ENCODE assay signal across 18 cellular contexts in genomic region chr6:41909727-41910126, GRCh38. TPM values are rescaled to one million over a fixed set of nuclear protein-coding genes. Genes with fewer than 3 reads are reported as not detected.
DNase-seq lines count a peak whose midpoint lies in the region; ATAC-seq and TF ChIP-seq lines count a peak whose summit lies in the region.
"Had no signal": no experiment of that assay in that cellular context is flagged by ENCODE, and none has a peak within 500 bp of the region (broad histone marks: within the 10 kb centered on the region; RNA-seq: fewer than 3 reads in every experiment).

No MANE protein-coding gene starts in this region.

- H3K27ac Mint-ChIP-seq in activated CD4-positive, alpha-beta T cell treated with anti-CD3 and anti-CD28 coated beads, Interleukin-2, amount 10 ng/mL, durations not matched to agents 24 days and 14 days: peak overlapping the region; percentile 21
- H3K27ac Mint-ChIP-seq in activated CD4-positive, alpha-beta T cell treated with anti-CD3 and anti-CD28 coated beads for 36 hours: no peak overlapping the region
- peak overlapping the region; percentile 46 for H3K27ac Mint-ChIP-seq in activated naive CD8-positive, alpha-beta T cell
- H3K27ac Mint-ChIP-seq in activated naive CD8-positive, alpha-beta T cell treated with anti-CD3 and anti-CD28 coated beads for 36 hours: no peak overlapping the region
- H3K27ac Mint-ChIP-seq in effector memory CD8-positive, alpha-beta T cell: peak overlapping the region; percentile 49 to 57
- peak overlapping the region; percentile 36 for H3K27ac Mint-ChIP-seq in neural crest cell (ENCODE audit: unreplicated experiment)
- H3K27ac Mint-ChIP-seq: B cell; CD4-positive, alpha-beta T cell; HFFc6 had no signal

- ATAC-seq in activated CD4-positive, alpha-beta T cell treated with anti-CD3 and anti-CD28 coated beads for 36 hours: no peak
- no peak for ATAC-seq in effector memory CD8-positive, alpha-beta T cell (replicated peaks)
- no peak for ATAC-seq in HG02870 (IDR thresholded peaks at IDR 0.05; ENCODE audit: unreplicated experiment)
- no peak for ATAC-seq in GM19328 (IDR thresholded peaks at IDR 0.05; ENCODE audit: unreplicated experiment)
- ATAC-seq: GM12878 had no signal

- POLR2A ChIA-PET in activated CD4-positive, alpha-beta T cell treated with anti-CD3 and anti-CD28 coated beads for 36 hours (lab: Charles Lee): no interaction called here

- peaks cover 22% of the 10 kb centered on the region for H3K4me1 Mint-ChIP-seq in activated CD4-positive, alpha-beta T cell treated with anti-CD3 and anti-CD28 coated beads, Interleukin-2, amount 10 ng/mL, durations not matched to agents 24 days and 14 days
- peaks cover 7% of the 10 kb centered on the region for H3K4me1 Mint-ChIP-seq in activated CD4-positive, alpha-beta T cell treated with anti-CD3 and anti-CD28 coated beads for 36 hours
- H3K4me1 Mint-ChIP-seq in activated naive CD8-positive, alpha-beta T cell (ENCODE audit: low read depth): peaks cover 11% of the 10 kb centered on the region
- H3K4me1 Mint-ChIP-seq in activated naive CD8-positive, alpha-beta T cell treated with anti-CD3 and anti-CD28 coated beads for 36 hours: peaks cover 7% of the 10 kb centered on the region
- H3K4me1 Mint-ChIP-seq in effector memory CD8-positive, alpha-beta T cell (ENCODE audit: low read depth in 2 of 2): peaks cover 0 to 21% of the 10 kb centered on the region in 2 donors
- no peaks in the 10 kb centered on the region for H3K4me1 Mint-ChIP-seq in neural crest cell

- peaks cover 46% of the 10 kb centered on the region for H3K36me3 Mint-ChIP-seq in activated CD4-positive, alpha-beta T cell treated with anti-CD3 and anti-CD28 coated beads, Interleukin-2, amount 10 ng/mL, durations not matched to agents 24 days and 14 days (ENCODE audit: low read depth)
- H3K36me3 Mint-ChIP-seq in activated CD4-positive, alpha-beta T cell treated with anti-CD3 and anti-CD28 coated beads for 36 hours (ENCODE audit: low read depth): peaks cover 17% of the 10 kb centered on the region
- peaks cover 11% of the 10 kb centered on the region for H3K36me3 Mint-ChIP-seq in activated naive CD8-positive, alpha-beta T cell
- H3K36me3 Mint-ChIP-seq in activated naive CD8-positive, alpha-beta T cell treated with anti-CD3 and anti-CD28 coated beads for 36 hours: peaks cover 4% of the 10 kb centered on the region
- peaks cover 23% of the 10 kb centered on the region for H3K36me3 Mint-ChIP-seq in effector memory CD8-positive, alpha-beta T cell (ENCODE audit: insufficient read depth)
- no peaks in the 10 kb centered on the region for H3K36me3 Mint-ChIP-seq in neural crest cell (ENCODE audit: low read depth)

- intact Hi-C loops in activated CD4-positive, alpha-beta T cell treated with anti-CD3 and anti-CD28 coated beads, Interleukin-2, amount 10 ng/mL, durations not matched to agents 24 days and 14 days (cut with micrococcal nuclease): no loop called here
- intact Hi-C loops in activated CD4-positive, alpha-beta T cell treated with anti-CD3 and anti-CD28 coated beads for 36 hours (cut with DNase I, micrococcal nuclease): no loop called here

- no peak for DNase-seq in activated CD4-positive, alpha-beta T cell treated with anti-CD3 and anti-CD28 coated beads, Interleukin-2, amount 10 ng/mL, durations not matched to agents 24 days and 14 days
- no peak for DNase-seq in activated CD4-positive, alpha-beta T cell treated with anti-CD3 and anti-CD28 coated beads for 36 hours
- DNase-seq in activated naive CD8-positive, alpha-beta T cell treated with anti-CD3 and anti-CD28 coated beads for 36 hours: no peak
- DNase-seq in effector memory CD8-positive, alpha-beta T cell: no peak
- no peak for DNase-seq in neural crest cell (ENCODE audit: low read depth, low spot score)
- DNase-seq: CD4-positive, alpha-beta T cell; CD8-positive, alpha-beta memory T cell; DMS 273 treated with DMSO at 0.1 percent for 48 hours; DMS79; EL; GDM1; GOT3; HFFc6 had no signal

- TF ChIP-seq CTCF in neural crest cell (conservative IDR thresholded peaks at IDR 0.05): no peak

- CTCF ChIA-PET in activated CD4-positive, alpha-beta T cell treated with anti-CD3 and anti-CD28 coated beads for 36 hours (lab: Charles Lee): interaction anchor here (0.8 to 1.6 kb wide), 3 partner anchors 8 to 134 kb away, joined by 3 to 5 read pairs (median 4); no protein-coding TSS in a partner anchor

- H3K27me3 Mint-ChIP-seq in activated CD4-positive, alpha-beta T cell treated with anti-CD3 and anti-CD28 coated beads, Interleukin-2, amount 10 ng/mL, durations not matched to agents 24 days and 14 days: no peaks in the 10 kb centered on the region
- H3K27me3 Mint-ChIP-seq in activated CD4-positive, alpha-beta T cell treated with anti-CD3 and anti-CD28 coated beads for 36 hours: no peaks in the 10 kb centered on the region
- no peaks in the 10 kb centered on the region for H3K27me3 Mint-ChIP-seq in activated naive CD8-positive, alpha-beta T cell
- no peaks in the 10 kb centered on the region for H3K27me3 Mint-ChIP-seq in activated naive CD8-positive, alpha-beta T cell treated with anti-CD3 and anti-CD28 coated beads for 36 hours
- H3K27me3 Mint-ChIP-seq in effector memory CD8-positive, alpha-beta T cell: no peaks in the 10 kb centered on the region
- H3K27me3 Mint-ChIP-seq in neural crest cell (ENCODE audit: low read depth): no peaks in the 10 kb centered on the region
- H3K27me3 Mint-ChIP-seq: B cell; CD4-positive, alpha-beta T cell; CD8-positive, alpha-beta memory T cell had no signal

- no peak overlapping the region for H3K4me3 Mint-ChIP-seq in activated CD4-positive, alpha-beta T cell treated with anti-CD3 and anti-CD28 coated beads, Interleukin-2, amount 10 ng/mL, durations not matched to agents 24 days and 14 days
- H3K4me3 Mint-ChIP-seq in activated CD4-positive, alpha-beta T cell treated with anti-CD3 and anti-CD28 coated beads for 36 hours: no peak overlapping the region
- H3K4me3 Mint-ChIP-seq in activated naive CD8-positive, alpha-beta T cell: no peak overlapping the region
- H3K4me3 Mint-ChIP-seq in activated naive CD8-positive, alpha-beta T cell treated with anti-CD3 and anti-CD28 coated beads for 36 hours: no peak overlapping the region
- peak overlapping the region; percentile 8 to 38 for H3K4me3 Mint-ChIP-seq in effector memory CD8-positive, alpha-beta T cell
- H3K4me3 Mint-ChIP-seq in neural crest cell: no peak overlapping the region
- H3K4me3 Mint-ChIP-seq: B cell; CD4-positive, alpha-beta T cell; HFFc6 had no signal

- no peaks in the 10 kb centered on the region for H3K9me3 Mint-ChIP-seq in activated CD4-positive, alpha-beta T cell treated with anti-CD3 and anti-CD28 coated beads, Interleukin-2, amount 10 ng/mL, durations not matched to agents 24 days and 14 days
- no peaks in the 10 kb centered on the region for H3K9me3 Mint-ChIP-seq in activated CD4-positive, alpha-beta T cell treated with anti-CD3 and anti-CD28 coated beads for 36 hours (ENCODE audit: low read depth)
- no peaks in the 10 kb centered on the region for H3K9me3 Mint-ChIP-seq in activated naive CD8-positive, alpha-beta T cell (ENCODE audit: low read depth)
- H3K9me3 Mint-ChIP-seq in activated naive CD8-positive, alpha-beta T cell treated with anti-CD3 and anti-CD28 coated beads for 36 hours: no peaks in the 10 kb centered on the region
- H3K9me3 Mint-ChIP-seq in effector memory CD8-positive, alpha-beta T cell: no peaks in the 10 kb centered on the region
- no peaks in the 10 kb centered on the region for H3K9me3 Mint-ChIP-seq in neural crest cell
- H3K9me3 Mint-ChIP-seq: CD4-positive, alpha-beta T cell; CD8-positive, alpha-beta memory T cell; HFFc6 had no signal

RNA-seq across cellular contexts. Expression of gene MED20, which starts 11.2 kb away (rescaled TPM):
- total RNA-seq in activated CD4-positive, alpha-beta T cell treated with anti-CD3 and anti-CD28 coated beads, Interleukin-2, amount 10 ng/mL, durations not matched to agents 24 days and 14 days: 21.9 and 22.8 TPM in 2 replicates
- total RNA-seq in activated CD4-positive, alpha-beta T cell treated with anti-CD3 and anti-CD28 coated beads for 36 hours: 10 to 100 TPM; 19.4 to 21.6 TPM
- total RNA-seq in activated naive CD8-positive, alpha-beta T cell treated with anti-CD3 and anti-CD28 coated beads for 36 hours: 10 to 100 TPM; 19.8 to 22.3 TPM
- 34.8 and 37.5 TPM in 2 replicates for total RNA-seq in neural crest cell

RNA-seq across cellular contexts. Expression of gene BYSL, which starts 11.6 kb away (rescaled TPM):
- 79.6 and 81.4 TPM in 2 replicates for total RNA-seq in activated CD4-positive, alpha-beta T cell treated with anti-CD3 and anti-CD28 coated beads, Interleukin-2, amount 10 ng/mL, durations not matched to agents 24 days and 14 days
- 10 to 100 TPM; 51.6 to 56.0 TPM for total RNA-seq in activated CD4-positive, alpha-beta T cell treated with anti-CD3 and anti-CD28 coated beads for 36 hours
- total RNA-seq in activated naive CD8-positive, alpha-beta T cell treated with anti-CD3 and anti-CD28 coated beads for 36 hours: 10 to 100 TPM; 75.7 to 79.1 TPM
- total RNA-seq in neural crest cell: 50.8 and 55.5 TPM in 2 replicates

RNA-seq across cellular contexts. Expression of gene USP49, which starts 14.6 kb away (rescaled TPM):
- 5.8 and 6.3 TPM in 2 replicates for total RNA-seq in activated CD4-positive, alpha-beta T cell treated with anti-CD3 and anti-CD28 coated beads, Interleukin-2, amount 10 ng/mL, durations not matched to agents 24 days and 14 days
- 1 to 10 TPM; 5.6 to 7.3 TPM for total RNA-seq in activated CD4-positive, alpha-beta T cell treated with anti-CD3 and anti-CD28 coated beads for 36 hours
- total RNA-seq in activated naive CD8-positive, alpha-beta T cell treated with anti-CD3 and anti-CD28 coated beads for 36 hours: 1 to 10 TPM; 4.4 to 4.5 TPM
- 25.1 and 29.0 TPM in 2 replicates for total RNA-seq in neural crest cell

RNA-seq across cellular contexts. Expression of gene CCND3, which starts 31.9 kb away (rescaled TPM):
- total RNA-seq in activated CD4-positive, alpha-beta T cell treated with anti-CD3 and anti-CD28 coated beads, Interleukin-2, amount 10 ng/mL, durations not matched to agents 24 days and 14 days: 483 and 491 TPM in 2 replicates
- total RNA-seq in activated CD4-positive, alpha-beta T cell treated with anti-CD3 and anti-CD28 coated beads for 36 hours: 100 to 1,000 TPM; 625 to 806 TPM
- 100 to 1,000 TPM; 396 to 403 TPM for total RNA-seq in activated naive CD8-positive, alpha-beta T cell treated with anti-CD3 and anti-CD28 coated beads for 36 hours
- total RNA-seq in neural crest cell: 21.7 and 24.4 TPM in 2 replicates

Comparison
In these comparisons a context has a peak if more than half of its experiments do, and no peak if none do; other contexts are left out.
1. H3K27ac Mint-ChIP-seq: peak in activated CD4-positive, alpha-beta T cell treated with anti-CD3 and anti-CD28 coated beads, Interleukin-2, amount 10 ng/mL, durations not matched to agents 24 days and 14 days (single experiment), activated naive CD8-positive, alpha-beta T cell (single experiment), effector memory CD8-positive, alpha-beta T cell (2 of 2) and neural crest cell (single experiment); none in activated CD4-positive, alpha-beta T cell treated with anti-CD3 and anti-CD28 coated beads for 36 hours (single experiment) and activated naive CD8-positive, alpha-beta T cell treated with anti-CD3 and anti-CD28 coated beads for 36 hours (single experiment).
2. H3K4me3 Mint-ChIP-seq: peak in effector memory CD8-positive, alpha-beta T cell (2 of 2); none in activated CD4-positive, alpha-beta T cell treated with anti-CD3 and anti-CD28 coated beads, Interleukin-2, amount 10 ng/mL, durations not matched to agents 24 days and 14 days (single experiment), activated CD4-positive, alpha-beta T cell treated with anti-CD3 and anti-CD28 coated beads for 36 hours (single experiment), activated naive CD8-positive, alpha-beta T cell (single experiment), activated naive CD8-positive, alpha-beta T cell treated with anti-CD3 and anti-CD28 coated beads for 36 hours (single experiment) and neural crest cell (single experiment).